ENCODE assay signal across 34 cellular contexts in genomic region chrX:12690646-12691045, GRCh38.
"Had no signal": no experiment of that assay in that cellular context is flagged by ENCODE, and none has a peak within 500 bp of the region (broad histone marks: within the 10 kb centered on the region; RNA-seq: fewer than 3 reads in every experiment).

No MANE protein-coding gene starts in this region.

- H3K27me3 Mint-ChIP-seq: activated CD4-positive, alpha-beta memory T cell treated with anti-CD3 and anti-CD28 coated beads for 36 hours; activated CD8-positive, alpha-beta memory T cell treated with anti-CD3 and anti-CD28 coated beads, Interleukin-2, amount 10 ng/mL, durations not matched to agents 7 days and 5 days; activated naive CD4-positive, alpha-beta T cell treated with anti-CD3 and anti-CD28 coated beads, Interleukin-2, amount 10 ng/mL, durations not matched to agents 7 days and 5 days; activated naive CD4-positive, alpha-beta T cell treated with anti-CD3 and anti-CD28 coated beads, Interleukin-2, amount 50 U/mL, for 24 hours; activated naive CD8-positive, alpha-beta T cell treated with anti-CD3 and anti-CD28 coated beads, Interleukin-2, amount 10 ng/mL, durations not matched to agents 7 days and 5 days; activated naive CD8-positive, alpha-beta T cell treated with anti-CD3 and anti-CD28 coated beads, Interleukin-2, amount 50 U/mL, for 24 hours; central memory CD8-positive, alpha-beta T cell had no signal

- ATAC-seq: activated CD8-positive, alpha-beta memory T cell treated with anti-CD3 and anti-CD28 coated beads, Interleukin-2, amount 10 ng/mL, durations not matched to agents 7 days and 5 days; activated CD8-positive, alpha-beta T cell treated with anti-CD3 and anti-CD28 coated beads for 36 hours; activated naive CD8-positive, alpha-beta T cell treated with anti-CD3 and anti-CD28 coated beads, Interleukin-2, amount 50 U/mL, for 24 hours had no signal

- H3K4me1 Mint-ChIP-seq: activated B cell treated with CpG ODN at 0.5 μM for 24 hours; activated CD4-positive, alpha-beta T cell treated with anti-CD3 and anti-CD28 coated beads, Interleukin-2, amount 10 ng/mL, durations not matched to agents 24 days and 14 days; activated CD8-positive, alpha-beta memory T cell treated with anti-CD3 and anti-CD28 coated beads, Interleukin-2, amount 10 ng/mL, durations not matched to agents 7 days and 5 days; activated naive CD4-positive, alpha-beta T cell treated with anti-CD3 and anti-CD28 coated beads, Interleukin-2, amount 10 ng/mL, durations not matched to agents 7 days and 5 days; activated naive CD4-positive, alpha-beta T cell treated with anti-CD3 and anti-CD28 coated beads, Interleukin-2, amount 50 U/mL, for 24 hours; activated naive CD8-positive, alpha-beta T cell treated with anti-CD3 and anti-CD28 coated beads, Interleukin-2, amount 10 ng/mL, durations not matched to agents 7 days and 5 days; activated naive CD8-positive, alpha-beta T cell treated with anti-CD3 and anti-CD28 coated beads, Interleukin-2, amount 50 U/mL, for 24 hours; central memory CD8-positive, alpha-beta T cell had no signal

- H3K27ac Mint-ChIP-seq: activated B cell treated with CpG ODN at 0.5 μM for 24 hours; activated CD4-positive, alpha-beta memory T cell treated with anti-CD3 and anti-CD28 coated beads for 36 hours; activated CD4-positive, alpha-beta T cell treated with anti-CD3 and anti-CD28 coated beads, Interleukin-2, amount 10 ng/mL, durations not matched to agents 24 days and 14 days; activated CD8-positive, alpha-beta memory T cell treated with anti-CD3 and anti-CD28 coated beads, Interleukin-2, amount 10 ng/mL, durations not matched to agents 7 days and 5 days; activated CD8-positive, alpha-beta T cell treated with anti-CD3 and anti-CD28 coated beads for 36 hours; activated naive CD4-positive, alpha-beta T cell treated with anti-CD3 and anti-CD28 coated beads, Interleukin-2, amount 10 ng/mL, durations not matched to agents 7 days and 5 days; activated naive CD4-positive, alpha-beta T cell treated with anti-CD3 and anti-CD28 coated beads, Interleukin-2, amount 50 U/mL, for 24 hours; activated naive CD8-positive, alpha-beta T cell; activated naive CD8-positive, alpha-beta T cell treated with anti-CD3 and anti-CD28 coated beads, Interleukin-2, amount 10 ng/mL, durations not matched to agents 7 days and 5 days; activated naive CD8-positive, alpha-beta T cell treated with anti-CD3 and anti-CD28 coated beads, Interleukin-2, amount 50 U/mL, for 24 hours; activated T-cell treated with anti-CD3 and anti-CD28 coated beads, Interleukin-2, amount 50 U/mL, for 24 hours; activated T-helper 2 cell treated with anti-CD3 and anti-CD28 coated beads, Interferon-gamma antibody, Interleukin-2, Interleukin-4, amounts not matched to agents 10 μg/mL and 5 μg/mL and 100 μg/mL, durations not matched to agents 14 hours and 24 hours and 36 hours; brain; T-helper 1 cell treated with Interleukin-12 subunit alpha and Interleukin-12 subunit beta and Interleukin-4 antibody, amounts not matched to agents 30 μg/mL and 1 μg/mL, for 36 hours; T-helper 2 cell treated with Interferon-gamma antibody and Interleukin-4, amounts not matched to agents 5 μg/mL and 100 μg/mL, for 36 hours had no signal

- H3K27ac ChIP-seq: cardiac muscle cell, VCaP had no signal

- DNase-seq: activated B cell treated with CpG ODN at 0.5 μM for 24 hours; activated CD4-positive, alpha-beta memory T cell treated with anti-CD3 and anti-CD28 coated beads for 36 hours; activated CD4-positive, alpha-beta T cell treated with anti-CD3 and anti-CD28 coated beads for 4 hours; activated CD4-positive, alpha-beta T cell treated with anti-CD3 and anti-CD28 coated beads, Interleukin-2, amount 10 ng/mL, durations not matched to agents 24 days and 14 days; activated CD4-positive, alpha-beta T cell treated with anti-CD3 and anti-CD28 coated beads, Interleukin-2, amount 50 U/mL, for 1 hour; activated CD4-positive, alpha-beta T cell treated with anti-CD3 and anti-CD28 coated beads, Interleukin-2, amount 50 U/mL, for 4 hours; activated CD4-positive, CD25-positive, alpha-beta regulatory T cell treated with anti-CD3 and anti-CD28 coated beads, Interleukin-2, amount 50 U/mL, for 72 hours; activated CD8-positive, alpha-beta memory T cell treated with anti-CD3 and anti-CD28 coated beads, Interleukin-2, amount 10 ng/mL, durations not matched to agents 7 days and 5 days; activated CD8-positive, alpha-beta memory T cell treated with anti-CD3 and anti-CD28 coated beads, Interleukin-2, amount 50 U/mL, for 48 hours; activated CD8-positive, alpha-beta T cell treated with anti-CD3 and anti-CD28 coated beads for 36 hours; activated effector memory CD4-positive, alpha-beta T cell treated with Interleukin-2 at 50 U/mL for 16 hours; activated gamma-delta T cell; activated naive CD4-positive, alpha-beta T cell treated with anti-CD3 and anti-CD28 coated beads, Interleukin-2, amount 10 ng/mL, durations not matched to agents 7 days and 5 days; activated naive CD4-positive, alpha-beta T cell treated with Interleukin-2 at 50 U/mL for 16 hours; activated naive CD8-positive, alpha-beta T cell treated with anti-CD3 and anti-CD28 coated beads, Interleukin-2, amount 10 ng/mL, durations not matched to agents 7 days and 5 days; activated naive CD8-positive, alpha-beta T cell treated with anti-CD3 and anti-CD28 coated beads, Interleukin-2, amount 50 U/mL, for 24 hours; activated T-cell treated with anti-CD3 and anti-CD28 coated beads, Interleukin-2, amount 50 U/mL, for 24 hours; activated T-cell treated with anti-CD3 and anti-CD28 coated beads, Interleukin-2, amount 50 U/mL, for 48 hours; aorta; cerebellar nuclear complex; T-helper 1 cell; T-helper 2 cell; T-helper 9 cell had no signal

- H3K27me3 ChIP-seq: cardiac muscle cell had no signal

- H3K4me3 ChIP-seq: cardiac muscle cell had no signal

- H3K36me3 Mint-ChIP-seq: activated CD4-positive, alpha-beta memory T cell treated with anti-CD3 and anti-CD28 coated beads for 36 hours; activated CD8-positive, alpha-beta memory T cell treated with anti-CD3 and anti-CD28 coated beads, Interleukin-2, amount 10 ng/mL, durations not matched to agents 7 days and 5 days; activated naive CD4-positive, alpha-beta T cell treated with anti-CD3 and anti-CD28 coated beads, Interleukin-2, amount 10 ng/mL, durations not matched to agents 7 days and 5 days; activated naive CD4-positive, alpha-beta T cell treated with anti-CD3 and anti-CD28 coated beads, Interleukin-2, amount 50 U/mL, for 24 hours; activated naive CD8-positive, alpha-beta T cell; activated naive CD8-positive, alpha-beta T cell treated with anti-CD3 and anti-CD28 coated beads, Interleukin-2, amount 10 ng/mL, durations not matched to agents 7 days and 5 days; brain had no signal

- H3K36me3 ChIP-seq: cardiac muscle cell had no signal

- FAIRE-seq: bronchial epithelial cell, TTC549 had no signal

- H3K9me3 Mint-ChIP-seq: activated B cell treated with CpG ODN at 0.5 μM for 24 hours; activated CD4-positive, alpha-beta memory T cell treated with anti-CD3 and anti-CD28 coated beads for 36 hours; activated CD4-positive, alpha-beta T cell treated with anti-CD3 and anti-CD28 coated beads, Interleukin-2, amount 10 ng/mL, durations not matched to agents 24 days and 14 days; activated CD8-positive, alpha-beta T cell treated with anti-CD3 and anti-CD28 coated beads for 36 hours; activated naive CD4-positive, alpha-beta T cell treated with anti-CD3 and anti-CD28 coated beads, Interleukin-2, amount 10 ng/mL, durations not matched to agents 7 days and 5 days; activated naive CD4-positive, alpha-beta T cell treated with anti-CD3 and anti-CD28 coated beads, Interleukin-2, amount 50 U/mL, for 24 hours; activated naive CD8-positive, alpha-beta T cell treated with anti-CD3 and anti-CD28 coated beads, Interleukin-2, amount 10 ng/mL, durations not matched to agents 7 days and 5 days; activated naive CD8-positive, alpha-beta T cell treated with anti-CD3 and anti-CD28 coated beads, Interleukin-2, amount 50 U/mL, for 24 hours; activated T-cell treated with anti-CD3 and anti-CD28 coated beads, Interleukin-2, amount 50 U/mL, for 24 hours; activated T-helper 2 cell treated with anti-CD3 and anti-CD28 coated beads, Interferon-gamma antibody, Interleukin-2, Interleukin-4, amounts not matched to agents 10 μg/mL and 5 μg/mL and 100 μg/mL, durations not matched to agents 14 hours and 24 hours and 36 hours; brain; central memory CD8-positive, alpha-beta T cell; T-helper 1 cell treated with Interleukin-12 subunit alpha and Interleukin-12 subunit beta and Interleukin-4 antibody, amounts not matched to agents 30 μg/mL and 1 μg/mL, for 36 hours; T-helper 2 cell treated with Interferon-gamma antibody and Interleukin-4, amounts not matched to agents 5 μg/mL and 100 μg/mL, for 36 hours had no signal

- H3K4me3 Mint-ChIP-seq: activated B cell treated with CpG ODN at 0.5 μM for 24 hours; activated CD4-positive, alpha-beta memory T cell treated with anti-CD3 and anti-CD28 coated beads for 36 hours; activated CD4-positive, alpha-beta T cell treated with anti-CD3 and anti-CD28 coated beads, Interleukin-2, amount 10 ng/mL, durations not matched to agents 24 days and 14 days; activated CD8-positive, alpha-beta memory T cell treated with anti-CD3 and anti-CD28 coated beads, Interleukin-2, amount 10 ng/mL, durations not matched to agents 7 days and 5 days; activated CD8-positive, alpha-beta T cell treated with anti-CD3 and anti-CD28 coated beads for 36 hours; activated naive CD4-positive, alpha-beta T cell treated with anti-CD3 and anti-CD28 coated beads, Interleukin-2, amount 10 ng/mL, durations not matched to agents 7 days and 5 days; activated naive CD4-positive, alpha-beta T cell treated with anti-CD3 and anti-CD28 coated beads, Interleukin-2, amount 50 U/mL, for 24 hours; activated naive CD8-positive, alpha-beta T cell; activated naive CD8-positive, alpha-beta T cell treated with anti-CD3 and anti-CD28 coated beads, Interleukin-2, amount 10 ng/mL, durations not matched to agents 7 days and 5 days; activated naive CD8-positive, alpha-beta T cell treated with anti-CD3 and anti-CD28 coated beads, Interleukin-2, amount 50 U/mL, for 24 hours; activated T-cell treated with anti-CD3 and anti-CD28 coated beads, Interleukin-2, amount 50 U/mL, for 24 hours; brain; central memory CD8-positive, alpha-beta T cell; T-helper 1 cell treated with Interleukin-12 subunit alpha and Interleukin-12 subunit beta and Interleukin-4 antibody, amounts not matched to agents 30 μg/mL and 1 μg/mL, for 36 hours; T-helper 2 cell treated with Interferon-gamma antibody and Interleukin-4, amounts not matched to agents 5 μg/mL and 100 μg/mL, for 36 hours had no signal
